Comparison of ENCODE assay signal across 13 cellular contexts in genomic region chr3:188243124-188243795, GRCh38.
DNase-seq lines count a peak whose midpoint lies in the region; ATAC-seq, FAIRE-seq and TF ChIP-seq lines count a peak whose summit lies in the region.
"Had no signal": no experiment of that assay in that cellular context is flagged by ENCODE, and none has a peak within 500 bp of the region (broad histone marks: within the 10 kb centered on the region; RNA-seq: fewer than 3 reads in every experiment).

No MANE protein-coding gene starts in this region.

- H3K9me3 ChIP-seq in Caco-2 (no peaks in the 10 kb centered on the region), sigmoid colon (no peaks in the 10 kb centered on the region)
- H3K9me3 ChIP-seq: HAP-1 had no signal

- H3K4me1 ChIP-seq in Caco-2, result peaks cover 21% of the 10 kb centered on the region
- peaks cover 0 to 98% (median 93%) of the 10 kb centered on the region in 4 donors for H3K4me1 ChIP-seq in sigmoid colon
- H3K4me1 ChIP-seq: HAP-1 had no signal

- no peak for TF ChIP-seq CTCF in Caco-2 (IDR thresholded peaks at IDR 0.05; ENCODE audit: insufficient read depth in 1 of 2, low read depth in 1 of 2, low read length in 1 of 2, severe bottlenecking in 1 of 2, unreplicated experiment in 1 of 2)
- TF ChIP-seq CTCF in coronary artery (IDR thresholded peaks at IDR 0.05), result no peak
- TF ChIP-seq CTCF in sigmoid colon (IDR thresholded peaks at IDR 0.05), result no peak

- CTCF ChIA-PET in Caco-2 (lab: Charles Lee), result no interaction called here

- H3K4me3 ChIP-seq in Caco-2 (ENCODE audit: low read depth, low read length) (no peak overlapping the region), coronary artery (no peak overlapping the region), sigmoid colon (no peak overlapping the region)
- H3K4me3 ChIP-seq: HAP-1, neural progenitor cell had no signal

- WGBS in sigmoid colon, 2 donors, result 85 to 89% methylated on average over 9 of the region's 9 CpGs

- intact Hi-C loops in Caco-2 (cut with micrococcal nuclease; ENCODE audit: unreplicated experiment), result no loop called here
- intact Hi-C loops in sigmoid colon (cut with DNase I), result no loop called here

- H3K36me3 Mint-ChIP-seq in Caco-2 (ENCODE audit: insufficient read depth, unreplicated experiment), result peaks cover 13% of the 10 kb centered on the region
- H3K36me3 Mint-ChIP-seq: neural progenitor cell had no signal

- peak overlapping the region; percentile 13 to 61 for H3K27ac ChIP-seq in coronary artery
- peak overlapping the region; percentile 70 to 97 (median 83) for H3K27ac ChIP-seq in sigmoid colon
- H3K27ac ChIP-seq: neural progenitor cell had no signal

- H3K36me3 ChIP-seq in Caco-2 (ENCODE audit: control insufficient read depth, insufficient read depth, low read length) (no peaks in the 10 kb centered on the region), sigmoid colon (peaks cover 0 to 6% (median 0%) of the 10 kb centered on the region in 4 donors)
- H3K36me3 ChIP-seq: HAP-1, neural progenitor cell had no signal

- ATAC-seq in HG03442 (IDR thresholded peaks at IDR 0.05; ENCODE audit: unreplicated experiment), result no peak

- POLR2A ChIA-PET in Caco-2 (lab: Charles Lee), result no interaction called here

- H3K27me3 ChIP-seq in Caco-2 (replicated peaks; ENCODE audit: control insufficient read depth, insufficient read depth, low read length) (no peaks in the 10 kb centered on the region), sigmoid colon (no peaks in the 10 kb centered on the region)
- H3K27me3 ChIP-seq: neural progenitor cell had no signal

- no peak for FAIRE-seq in GM12892 (lab: Jason Lieb, UNC)

- H3K27me3 Mint-ChIP-seq in Caco-2 (ENCODE audit: insufficient read depth, unreplicated experiment), result no peaks in the 10 kb centered on the region

- no peak for DNase-seq in Caco-2
- DNase-seq in NAMALWA (ENCODE audit: low spot score), result peak; percentile 35
- DNase-seq in coronary artery (ENCODE audit: low spot score), result no peak
- no peak for DNase-seq in sigmoid colon
- DNase-seq in UCSD-AML1 (lab: John Stamatoyannopoulos, UW; ENCODE audit: unreplicated experiment), result no peak
- no peak for DNase-seq in SIG-M5 treated with dmso at 0.1 percent for 504 hours (lab: John Stamatoyannopoulos, UW; ENCODE audit: unreplicated experiment)
- DNase-seq in GM12892 (ENCODE audit: insufficient read length), result no peak
- DNase-seq: amygdala; stimulated activated CD4-positive, alpha-beta T cell treated with anti-CD3 and anti-CD28 coated beads, Interleukin-15, amount 100 ng/mL, for 24 hours; stimulated activated CD8-positive, alpha-beta memory T cell treated with anti-CD3 and anti-CD28 coated beads, Interleukin-4, amount 100 ng/mL, for 48 hours had no signal

- peaks cover 30% of the 10 kb centered on the region for H3K4me1 Mint-ChIP-seq in Caco-2 (ENCODE audit: low read depth, unreplicated experiment)

- BruUV-seq in Caco-2 (replicated peaks; lab: Mats Ljungman, UMichigan), result no TSS peak

- H3K4me3 Mint-ChIP-seq in Caco-2 (ENCODE audit: unreplicated experiment), result no peak overlapping the region
- H3K4me3 Mint-ChIP-seq: neural progenitor cell had no signal

- peak overlapping the region; percentile 53 for H3K27ac Mint-ChIP-seq in Caco-2 (ENCODE audit: unreplicated experiment)
- H3K27ac Mint-ChIP-seq: neural progenitor cell had no signal

- no peak for TF ChIP-seq EP300 in sigmoid colon (IDR thresholded peaks at IDR 0.05)

- TF ChIP-seq POLR2A in sigmoid colon (IDR thresholded peaks at IDR 0.05) (no peak), GM12892 (IDR thresholded peaks at IDR 0.05; ENCODE audit: low read depth, low read length) (no peak)

- H3K9me3 Mint-ChIP-seq in Caco-2 (ENCODE audit: unreplicated experiment), result no peaks in the 10 kb centered on the region
- H3K9me3 Mint-ChIP-seq: neural progenitor cell had no signal
